In genomic region chr16:72896719-72897118, GRCh38 we compare ENCODE assay signal across 25 cellular contexts.
DNase-seq lines count a peak whose midpoint lies in the region; ATAC-seq and TF ChIP-seq lines count a peak whose summit lies in the region.
"Had no signal": no experiment of that assay in that cellular context is flagged by ENCODE, and none has a peak within 500 bp of the region (broad histone marks: within the 10 kb centered on the region; RNA-seq: fewer than 3 reads in every experiment).

No MANE protein-coding gene starts in this region.

- no peaks in the 10 kb centered on the region for H3K27me3 ChIP-seq in left ventricle myocardium inferior (ENCODE audit: low read depth)
- no peaks in the 10 kb centered on the region for H3K27me3 ChIP-seq in neural progenitor cell
- no peaks in the 10 kb centered on the region for H3K27me3 ChIP-seq in tibial artery
- H3K27me3 ChIP-seq: BE2C had no signal

- peak overlapping the region; percentile 69 for H3K27ac ChIP-seq in left ventricle myocardium inferior (replicated peaks)
- no peak overlapping the region for H3K27ac ChIP-seq in neural progenitor cell
- peak overlapping the region; percentile 72 to 76 for H3K27ac ChIP-seq in tibial artery
- H3K27ac ChIP-seq: 22Rv1, GM23248, KMS-11 had no signal

- no peak for TF ChIP-seq CTCF in left ventricle myocardium inferior (IDR thresholded peaks at IDR 0.05; ENCODE audit: borderline replicate concordance)
- TF ChIP-seq CTCF in neural progenitor cell (IDR thresholded peaks at IDR 0.05) = no peak
- TF ChIP-seq CTCF in tibial artery (IDR thresholded peaks at IDR 0.05) = no peak

- peak overlapping the region; percentile 68 for H3K27ac Mint-ChIP-seq in neural progenitor cell
- H3K27ac Mint-ChIP-seq: CD4-positive, CD25-positive, alpha-beta regulatory T cell; IgD-negative memory B cell had no signal

- H3K36me3 ChIP-seq in left ventricle myocardium inferior = no peaks in the 10 kb centered on the region
- no peaks in the 10 kb centered on the region for H3K36me3 ChIP-seq in neural progenitor cell
- H3K36me3 ChIP-seq in tibial artery = no peaks in the 10 kb centered on the region
- H3K36me3 ChIP-seq: BE2C had no signal

- H2AFZ ChIP-seq in neural progenitor cell (replicated peaks) = no peak overlapping the region
- H2AFZ ChIP-seq: GM23248 had no signal

- peaks cover 17% of the 10 kb centered on the region for H3K36me3 Mint-ChIP-seq in neural progenitor cell
- H3K36me3 Mint-ChIP-seq: CD4-positive, CD25-positive, alpha-beta regulatory T cell; IgD-negative memory B cell had no signal

- H3K4me1 ChIP-seq in left ventricle myocardium inferior = peaks cover 42% of the 10 kb centered on the region
- H3K4me1 ChIP-seq in neural progenitor cell = peaks cover 18% of the 10 kb centered on the region
- H3K4me1 ChIP-seq in tibial artery = peaks cover 0 to 73% (median 37%) of the 10 kb centered on the region in 4 donors

- ATAC-seq in Right ventricle myocardium inferior = no peak
- peak; percentile 22 for ATAC-seq in left colon
- ATAC-seq in HG02642 (IDR thresholded peaks at IDR 0.05; ENCODE audit: poor library complexity, unreplicated experiment) = no peak

- H3K4me1 Mint-ChIP-seq in neural progenitor cell = peaks cover 44% of the 10 kb centered on the region
- H3K4me1 Mint-ChIP-seq: CD4-positive, CD25-positive, alpha-beta regulatory T cell had no signal

- H3F3A ChIP-seq in neural progenitor cell (ENCODE audit: low read depth) = no peaks in the 10 kb centered on the region

- no peaks in the 10 kb centered on the region for H3K79me2 ChIP-seq in neural progenitor cell (ENCODE audit: low read depth)

- H3K4me3 Mint-ChIP-seq in neural progenitor cell = no peak overlapping the region
- H3K4me3 Mint-ChIP-seq: CD4-positive, CD25-positive, alpha-beta regulatory T cell; IgD-negative memory B cell had no signal

- H3K9me3 Mint-ChIP-seq in neural progenitor cell = no peaks in the 10 kb centered on the region
- H3K9me3 Mint-ChIP-seq: CD4-positive, CD25-positive, alpha-beta regulatory T cell had no signal

- H4K20me1 ChIP-seq in neural progenitor cell (ENCODE audit: low read depth) = no peaks in the 10 kb centered on the region

- no peak overlapping the region for H3K4me2 ChIP-seq in neural progenitor cell
- H3K4me2 ChIP-seq: KMS-11 had no signal

- no peaks in the 10 kb centered on the region for H3K9me3 ChIP-seq in left ventricle myocardium inferior (replicated peaks)
- no peaks in the 10 kb centered on the region for H3K9me3 ChIP-seq in neural progenitor cell (ENCODE audit: low read depth)
- no peaks in the 10 kb centered on the region for H3K9me3 ChIP-seq in tibial artery
- H3K9me3 ChIP-seq: BE2C had no signal

- intact Hi-C loops in left ventricle myocardium inferior (cut with micrococcal nuclease) = no loop called here
- intact Hi-C loops in Right ventricle myocardium inferior (cut with DNase I) = loop anchor here (5.0 kb wide), 2 partner anchors 36 to 161 kb away; no protein-coding TSS in a partner anchor
- intact Hi-C loops in left colon (cut with DNase I, micrococcal nuclease) = no loop called here
- intact Hi-C loops in tibial artery (cut with DNase I; ENCODE audit: low total_unique reads) = no loop called here

- peaks cover 8% of the 10 kb centered on the region for H3K27me3 Mint-ChIP-seq in neural progenitor cell (ENCODE audit: insufficient read depth, low read depth)
- H3K27me3 Mint-ChIP-seq: CD4-positive, CD25-positive, alpha-beta regulatory T cell; IgD-negative memory B cell had no signal

- no peak overlapping the region for H3K9ac ChIP-seq in neural progenitor cell
- H3K9ac ChIP-seq: GM23248, KMS-11 had no signal

- no peak overlapping the region for H3K4me3 ChIP-seq in left ventricle myocardium inferior
- H3K4me3 ChIP-seq in neural progenitor cell = no peak overlapping the region
- no peak overlapping the region for H3K4me3 ChIP-seq in tibial artery
- H3K4me3 ChIP-seq: GM23248 had no signal

- DNase-seq in left ventricle myocardium inferior (no peak), Right ventricle myocardium inferior (ENCODE audit: missing footprints) (no peak), left colon (peak in 1 of 2 donors; percentile 13), neural progenitor cell (ENCODE audit: low spot score) (no peak), tibial artery (peak in 1 of 2 donors; percentile 51), NCI-H2107 treated with DMSO at 0.1 percent for 48 hours (lab: John Stamatoyannopoulos, UW; ENCODE audit: unreplicated experiment) (no peak), HK-2 (ENCODE audit: unreplicated experiment) (no peak)
- DNase-seq: BE2C; CD4-positive, CD25-positive, alpha-beta regulatory T cell; COR-L47; GM23248; H7; MM.1S; NCI-H1694; NCI-H2081; NCI-H2171; NCI-H226; NCI-H510A; NCI-H69; RPMI8226; SHP77 treated with DMSO at 0.1 percent for 48 hours had no signal
